ENCODE assay signal across 9 cellular contexts in the genomic region with DNA sequence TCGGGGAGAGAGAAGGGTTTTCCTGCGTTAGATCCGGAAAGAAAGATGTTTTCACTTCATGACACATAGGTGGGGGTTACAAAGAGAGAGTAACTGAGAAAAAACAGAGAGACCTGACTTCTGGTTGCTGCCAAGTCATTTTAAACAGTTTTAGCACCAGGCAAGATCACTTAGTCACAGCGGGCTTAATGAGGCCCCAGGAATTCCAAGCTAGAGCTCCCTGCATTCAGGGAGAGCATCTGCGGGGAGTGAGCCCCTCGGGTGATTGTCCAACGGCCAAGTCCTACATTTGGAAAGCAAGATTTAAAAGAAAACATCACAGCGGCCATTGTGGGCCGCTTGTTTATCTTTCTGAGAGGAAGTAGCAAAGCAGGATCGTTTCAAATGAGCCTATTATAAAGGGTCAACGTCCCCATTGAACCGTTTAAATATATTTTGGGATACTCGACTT.
DNase-seq lines count a peak whose midpoint lies in the region; ATAC-seq and TF ChIP-seq lines count a peak whose summit lies in the region.
"Had no signal": no experiment of that assay in that cellular context is flagged by ENCODE, and none has a peak within 500 bp of the region (broad histone marks: within the 10 kb centered on the region; RNA-seq: fewer than 3 reads in every experiment).

No MANE protein-coding gene starts in this region.

- peak overlapping the region; percentile 48 for H3K4me3 ChIP-seq in WI38 (ENCODE audit: low read depth, low read length)

- intact Hi-C loops in sciatic nerve (cut with DNase I): no loop called here

- ATAC-seq in sciatic nerve: peak; percentile 32
- ATAC-seq in HG03196 (IDR thresholded peaks at IDR 0.05; ENCODE audit: unreplicated experiment): no peak
- ATAC-seq in GM21619 (IDR thresholded peaks at IDR 0.05; ENCODE audit: unreplicated experiment): no peak

- DNase-seq in ELF-1 (ENCODE audit: low read depth, low spot score): peak; percentile 49
- DNase-seq in fibroblast of the conjunctiva (ENCODE audit: low read depth): peak; percentile 28
- DNase-seq in sciatic nerve (ENCODE audit: low spot score): peak; percentile 34
- no peak for DNase-seq in activated CD4-positive, alpha-beta T cell treated with anti-CD3 and anti-CD28 coated beads, Interleukin-2, amount 50 U/mL, for 1 hour
- DNase-seq in MV-4-11 (lab: John Stamatoyannopoulos, UW): no peak
- DNase-seq: DMS 273 treated with DMSO at 0.1 percent for 48 hours had no signal

- no peak for TF ChIP-seq CTCF in WI38 (IDR thresholded peaks at IDR 0.05; ENCODE audit: low read depth, low read length)

Comparison
In these comparisons a context has a peak if more than half of its experiments do, and no peak if none do; other contexts are left out.
1. DNase-seq: peak in ELF-1 (single experiment), fibroblast of the conjunctiva (single experiment) and sciatic nerve (single experiment); none in activated CD4-positive, alpha-beta T cell treated with anti-CD3 and anti-CD28 coated beads, Interleukin-2, amount 50 U/mL, for 1 hour (single experiment) and MV-4-11 (single experiment).